ENCODE assay signal across 8 cellular contexts in the genomic region with DNA sequence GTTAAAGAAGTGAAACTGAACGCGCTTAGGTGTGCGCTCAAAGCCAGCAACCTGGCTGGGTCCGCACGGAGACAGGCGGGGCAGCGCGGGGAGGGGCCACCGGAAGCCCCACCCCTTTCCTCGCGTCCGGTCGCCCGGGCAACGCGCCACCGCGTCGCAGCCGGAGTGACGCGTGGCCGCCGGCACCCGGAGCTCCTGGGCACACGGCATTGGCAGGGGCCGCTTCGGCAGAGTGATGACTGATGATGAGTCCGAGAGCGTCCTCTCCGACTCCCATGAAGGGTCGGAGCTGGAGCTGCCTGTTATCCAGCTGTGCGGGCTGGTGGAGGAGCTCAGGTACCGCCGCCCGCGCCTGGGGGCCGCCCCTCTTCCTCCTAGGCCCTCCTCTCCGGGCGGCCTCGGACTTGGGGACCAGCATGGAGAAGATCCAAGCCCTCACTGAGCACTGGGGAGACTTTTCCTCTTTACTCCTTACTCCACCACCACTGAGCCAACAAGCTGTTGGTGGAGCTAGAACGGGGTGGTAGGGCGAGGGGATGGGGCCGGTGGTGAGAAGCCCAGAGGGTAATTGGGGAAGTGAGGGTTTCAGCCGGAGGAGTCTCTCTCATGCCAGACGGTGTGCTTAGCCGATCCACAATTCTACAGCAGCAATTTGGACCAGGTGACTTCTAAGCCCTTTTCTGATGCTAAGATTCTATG. TPM values are rescaled to one million over a fixed set of nuclear protein-coding genes. Genes with fewer than 3 reads are reported as not detected.
DNase-seq lines count a peak whose midpoint lies in the region; ATAC-seq and TF ChIP-seq lines count a peak whose summit lies in the region.

No MANE protein-coding gene starts in this region.

- H3K27me3 Mint-ChIP-seq in nephron (ENCODE audit: low read depth): peaks cover 35% of the 10 kb centered on the region

- no peak overlapping the region for H3K27ac Mint-ChIP-seq in nephron

- H3K4me1 Mint-ChIP-seq in nephron: peaks cover 5% of the 10 kb centered on the region

- DNase-seq in DMS 273 treated with DMSO at 0.1 percent for 48 hours (lab: John Stamatoyannopoulos, UW) (peak; percentile 28), HT1080 (ENCODE audit: low read depth) (peak; percentile 82), activated T-helper 1 cell treated with Interleukin-2 at 50 U/mL for 16 hours (ENCODE audit: low read depth) (peak; percentile 76), fibroblast of peridontal ligament (ENCODE audit: extremely low read depth) (peak; percentile 56)
- peak; percentile 75 for DNase-seq in stimulated activated naive CD4-positive, alpha-beta T cell treated with Interleukin-2 at 50 U/mL for 16 hours (lab: John Stamatoyannopoulos, UW)

- H3K9me3 Mint-ChIP-seq in nephron: no peaks in the 10 kb centered on the region

- H3K36me3 Mint-ChIP-seq in nephron (ENCODE audit: low read depth): peaks cover 4% of the 10 kb centered on the region

- TF ChIP-seq CTCF in nephron (IDR thresholded peaks at IDR 0.05; ENCODE audit: unreplicated experiment in 3 of 3): no peak

- H3K4me3 Mint-ChIP-seq in nephron: peak overlapping the region; percentile 85 to 92 (median 87)

- ATAC-seq in GM21381 (IDR thresholded peaks at IDR 0.05; ENCODE audit: unreplicated experiment): peak; percentile 84

TF ChIP-seq in PFSK-1, 5 proteins besides CTCF, POLR2A, EP300 and RAD21:
- peak; percentile 82; the same call in 1 of the 2 replicates for TF ChIP-seq SIN3A (IDR thresholded peaks at IDR 0.05; ENCODE audit: borderline replicate concordance, insufficient read depth, low read length)
- peak; percentile 24 for TF ChIP-seq FOXP2 (optimal IDR thresholded peaks at IDR 0.05; ENCODE audit: borderline replicate concordance, extremely low read depth, extremely low read length, insufficient read depth)
- TF ChIP-seq POLR2AphosphoS5 (IDR thresholded peaks at IDR 0.05; ENCODE audit: low read depth, low read length): no peak
TF ChIP-seq in PFSK-1: peak in this region for 2.

RNA-seq across cellular contexts. Expression of a gene that starts 44.9 kb away (rescaled TPM):
- total RNA-seq in HT1080 (2014; rRNA removed; shearing (Covaris generic)): not detected in 2 replicates
- not detected in 2 replicates for polyA plus RNA-seq in HT1080 (2015; cell fraction: cytosol; rRNA removed)
- not detected in 2 replicates for polyA plus RNA-seq in HT1080 (2015; cell fraction: nucleus; rRNA removed)
- polyA plus RNA-seq in PFSK-1 (2012; ENCODE audit: insufficient read length, low read depth): not detected

RNA-seq across cellular contexts. Expression of a gene that starts 52.0 kb away (rescaled TPM):
- total RNA-seq in HT1080 (2014; rRNA removed; shearing (Covaris generic)): 19.1 and 25.4 TPM in 2 replicates
- polyA plus RNA-seq in HT1080 (2015; cell fraction: cytosol; rRNA removed): 49.8 and 70.3 TPM in 2 replicates
- polyA plus RNA-seq in HT1080 (2015; cell fraction: nucleus; rRNA removed): 44.2 and 52.7 TPM in 2 replicates
- 32.1 TPM for polyA plus RNA-seq in PFSK-1 (2012; ENCODE audit: insufficient read length, low read depth)

Comparison
In these comparisons a context has a peak if more than half of its experiments do, and no peak if none do; other contexts are left out.
1. Peak in every context shown above with its lines: DNase-seq and ATAC-seq.
2. DNase-seq: peak in every context shown above with its lines; median percentile 82 in HT1080; 76 in activated T-helper 1 cell treated with Interleukin-2 at 50 U/mL for 16 hours; 75 in stimulated activated naive CD4-positive, alpha-beta T cell treated with Interleukin-2 at 50 U/mL for 16 hours; 56 in fibroblast of peridontal ligament; 28 in DMS 273 treated with DMSO at 0.1 percent for 48 hours.